Comparison of ENCODE assay signal across 1 cellular context in genomic region chr3:120344349-120344748, GRCh38.
TF ChIP-seq lines count a peak whose summit lies in the region.

No MANE protein-coding gene starts in this region.

TF ChIP-seq in HepG2, 621 proteins besides CTCF, POLR2A, EP300 and RAD21 (continued from another document):
- TF ChIP-seq ZNF687 (CRISPR knock-in tag; IDR thresholded peaks at IDR 0.05) (no peak), YY1 (IDR thresholded peaks at IDR 0.05; ENCODE audit: insufficient read depth, insufficient replicate concordance, low read depth, low read length) (no peak), CBFB (CRISPR knock-in tag; IDR thresholded peaks at IDR 0.05) (0 out of 2 replicates have a peak, but pooled peaks have one; percentile 24)
TF ChIP-seq in HepG2: peak in this region for 2.
